25 cellular contexts compared by ENCODE assay signal in genomic region chrX:45267007-45267406, GRCh38.
DNase-seq lines count a peak whose midpoint lies in the region; ATAC-seq, FAIRE-seq and TF ChIP-seq lines count a peak whose summit lies in the region.
"Had no signal": no experiment of that assay in that cellular context is flagged by ENCODE, and none has a peak within 500 bp of the region (broad histone marks: within the 10 kb centered on the region; RNA-seq: fewer than 3 reads in every experiment).

No MANE protein-coding gene starts in this region.

- no peak for DNase-seq in HepG2 (ENCODE audit: low spot score)
- DNase-seq in right lobe of liver = no peak
- peak; percentile 49 for DNase-seq in NCI-H69 (lab: John Stamatoyannopoulos, UW)
- DNase-seq in GM12878 (ENCODE audit: low read depth, low spot score) = no peak
- no peak for DNase-seq in pancreas
- no peak for DNase-seq in T-helper 9 cell
- DNase-seq in NCI-H1436 (lab: John Stamatoyannopoulos, UW) = no peak
- DNase-seq: 8988T; AML-193; BE2C; CD4-positive, alpha-beta T cell; CD8-positive, alpha-beta memory T cell; DMS 273 treated with DMSO at 0.1 percent for 48 hours; DMS79; GDM1; GOT3 had no signal

- H4K20me1 ChIP-seq in HepG2 (ENCODE audit: insufficient read depth, low read length) = no peaks in the 10 kb centered on the region
- H4K20me1 ChIP-seq in GM12878 (ENCODE audit: control insufficient read depth, insufficient read depth) = no peaks in the 10 kb centered on the region
- H4K20me1 ChIP-seq: BLaER1 treated with 17β-estradiol and CSF1 and Interleukin-3, amounts not matched to agents 10 nM and 100 nM had no signal

- FAIRE-seq in HepG2 (lab: Jason Lieb, UNC) (no peak), GM12878 (lab: Jason Lieb, UNC) (no peak), pancreas (lab: Jason Lieb, UNC) (peak; percentile 57)
- FAIRE-seq: D721Med, GM12891, GM18507, GM19239, H54 had no signal

- H3K9me3 ChIP-seq in HepG2 (ENCODE audit: low read length) = no peaks in the 10 kb centered on the region
- no peaks in the 10 kb centered on the region for H3K9me3 ChIP-seq in right lobe of liver
- H3K9me3 ChIP-seq in GM12878 (replicated peaks; ENCODE audit: control insufficient read depth, insufficient read depth, low read length) = no peaks in the 10 kb centered on the region
- no peaks in the 10 kb centered on the region for H3K9me3 ChIP-seq in pancreas
- H3K9me3 ChIP-seq: A549, BE2C, HAP-1 had no signal

- SMC1A ChIA-PET in GM12878 (lab: Charles Lee; ENCODE audit: uncharacterized antibody, unreplicated experiment) = no interaction called here

- no peak overlapping the region for H3K4me3 ChIP-seq in HepG2 (replicated peaks in 1 of 3; ENCODE audit: insufficient read depth in 1 of 3, low read depth in 2 of 3, low read length in 3 of 3)
- no peak overlapping the region for H3K4me3 ChIP-seq in right lobe of liver
- H3K4me3 ChIP-seq in GM12878 = no peak overlapping the region
- no peak overlapping the region for H3K4me3 ChIP-seq in pancreas
- H3K4me3 ChIP-seq: A549; BLaER1 treated with 17β-estradiol and CSF1 and Interleukin-3, amounts not matched to agents 10 nM and 100 nM; HAP-1 had no signal

- TF ChIP-seq CTCF in HepG2 (CRISPR knock-in tag; IDR thresholded peaks at IDR 0.05) (no peak), right lobe of liver (IDR thresholded peaks at IDR 0.05) (no peak), GM12878 (IDR thresholded peaks at IDR 0.05 in 2 of 3, conservative IDR thresholded peaks at IDR 0.05 in 1 of 3; ENCODE audit: control insufficient read depth in 2 of 3, extremely low read depth in 1 of 3, insufficient read depth in 1 of 3, low read depth in 3 of 3, low read length in 3 of 3) (no peak), pancreas (IDR thresholded peaks at IDR 0.05) (no peak)

- H3K4me2 ChIP-seq in HepG2 (ENCODE audit: low read depth, low read length) (no peak overlapping the region), GM12878 (ENCODE audit: control insufficient read depth, insufficient read depth) (no peak overlapping the region)
- H3K4me2 ChIP-seq: A549; BLaER1 treated with 17β-estradiol and CSF1 and Interleukin-3, amounts not matched to agents 10 nM and 100 nM had no signal

- POLR2A ChIA-PET in HepG2 (lab: Yijun Ruan, JAX) (no interaction called here), GM12878 (lab: Charles Lee) (no interaction called here)

- TF ChIP-seq EP300 in HepG2 (IDR thresholded peaks at IDR 0.05; ENCODE audit: low read depth in 2 of 2, low read length in 2 of 2) = no peak
- no peak for TF ChIP-seq EP300 in HepG2 (CRISPR knock-in tag; IDR thresholded peaks at IDR 0.05; ENCODE audit: borderline replicate concordance)
- no peak for TF ChIP-seq EP300 in GM12878 (IDR thresholded peaks at IDR 0.05; ENCODE audit: borderline replicate concordance in 1 of 2, control insufficient read depth in 1 of 2, low read depth in 2 of 2, low read length in 2 of 2)

- CTCF ChIA-PET in HepG2 (lab: Yijun Ruan, JAX; ENCODE audit: low intra/inter-chr PET ratio, low total read pairs) (no interaction called here), GM12878 (lab: Yijun Ruan, JAX) (interaction anchor here (1.1 kb wide), 1 partner anchor 487 kb away, joined by 3 read pairs; no protein-coding TSS in a partner anchor)

- no peak for TF ChIP-seq POLR2A in HepG2 (IDR thresholded peaks at IDR 0.05; ENCODE audit: insufficient read depth in 1 of 2, low read depth in 2 of 2, low read length in 2 of 2)
- TF ChIP-seq POLR2A in right lobe of liver (IDR thresholded peaks at IDR 0.05) = no peak
- no peak for TF ChIP-seq POLR2A in GM12878 (IDR thresholded peaks at IDR 0.05; ENCODE audit: low read depth, low read length)

- H3K36me3 ChIP-seq in HepG2 (replicated peaks in 1 of 2; ENCODE audit: control insufficient read depth in 1 of 2, insufficient read depth in 2 of 2, low read length in 2 of 2) (no peaks in the 10 kb centered on the region), right lobe of liver (no peaks in the 10 kb centered on the region), GM12878 (ENCODE audit: control insufficient read depth in 2 of 2, insufficient read depth in 2 of 2, low read length in 1 of 2) (no peaks in the 10 kb centered on the region), pancreas (no peaks in the 10 kb centered on the region)
- H3K36me3 ChIP-seq: BE2C; BLaER1 treated with 17β-estradiol and CSF1 and Interleukin-3, amounts not matched to agents 10 nM and 100 nM; HAP-1 had no signal

- in situ Hi-C loops in HepG2 (cut with HindIII; ENCODE audit: extremely low pct_ligation_motif_present, low pct_unique_long_range_greater_than_20kb) = no loop called here
- in situ Hi-C loops in GM12878 (cut with MboI) = no loop called here

- intact Hi-C loops in HepG2 (cut with micrococcal nuclease; ENCODE audit: unreplicated experiment) = no loop called here
- intact Hi-C loops in right lobe of liver (cut with DNase I) = no loop called here
- intact Hi-C loops in GM12878 (cut with micrococcal nuclease; ENCODE audit: unreplicated experiment) = no loop called here
- intact Hi-C loops in pancreas (cut with DNase I) = no loop called here

- no peak overlapping the region for H3K9ac ChIP-seq in HepG2 (ENCODE audit: insufficient read depth, low read depth, low read length)
- no peak overlapping the region for H3K9ac ChIP-seq in GM12878 (ENCODE audit: control insufficient read depth, insufficient read depth, low read length)
- H3K9ac ChIP-seq: BLaER1 treated with 17β-estradiol and CSF1 and Interleukin-3, amounts not matched to agents 10 nM and 100 nM had no signal

- H2AFZ ChIP-seq in HepG2 (ENCODE audit: low read length) (no peak overlapping the region), GM12878 (ENCODE audit: control insufficient read depth, low read depth, low read length) (no peak overlapping the region)

- TF ChIP-seq RAD21 in HepG2 (CRISPR knock-in tag; IDR thresholded peaks at IDR 0.05) = no peak
- TF ChIP-seq RAD21 in GM12878 (IDR thresholded peaks at IDR 0.05; ENCODE audit: insufficient read depth, low read depth, low read length) = no peak

- H3K27ac ChIP-seq in HepG2 (ENCODE audit: extremely low read length, insufficient read depth, low read length) (no peak overlapping the region), right lobe of liver (no peak overlapping the region), GM12878 (ENCODE audit: control insufficient read depth, insufficient read depth) (no peak overlapping the region), pancreas (no peak overlapping the region)
- H3K27ac ChIP-seq: A549; BLaER1 treated with 17β-estradiol and CSF1 and Interleukin-3, amounts not matched to agents 10 nM and 100 nM had no signal

- no TSS peak for BruUV-seq in HepG2 (replicated peaks; lab: Mats Ljungman, UMichigan)
- BruUV-seq in GM12878 (replicated peaks; lab: Mats Ljungman, UMichigan) = no TSS peak

- H3K27me3 ChIP-seq in HepG2 (ENCODE audit: control insufficient read depth in 1 of 2, insufficient read depth in 2 of 2, low read length in 2 of 2) (no peaks in the 10 kb centered on the region), right lobe of liver (peaks cover 0 to 3% of the 10 kb centered on the region in 2 donors), GM12878 (replicated peaks in 1 of 2; ENCODE audit: control insufficient read depth in 2 of 2, insufficient read depth in 2 of 2, low read length in 1 of 2) (no peaks in the 10 kb centered on the region), pancreas (peaks cover 0 to 6% (median 2%) of the 10 kb centered on the region in 4 donors)
- H3K27me3 ChIP-seq: BE2C; BLaER1 treated with 17β-estradiol and CSF1 and Interleukin-3, amounts not matched to agents 10 nM and 100 nM had no signal

- RAD21 ChIA-PET in GM12878 (lab: Charles Lee; ENCODE audit: unreplicated experiment) = no interaction called here

- H3K4me1 ChIP-seq in HepG2 (ENCODE audit: insufficient read depth, low read length) = no peaks in the 10 kb centered on the region
- no peaks in the 10 kb centered on the region for H3K4me1 ChIP-seq in right lobe of liver
- H3K4me1 ChIP-seq in GM12878 (ENCODE audit: control insufficient read depth, insufficient read depth, low read length) = no peaks in the 10 kb centered on the region
- H3K4me1 ChIP-seq in pancreas = no peaks in the 10 kb centered on the region
- H3K4me1 ChIP-seq: A549; BE2C; BLaER1 treated with 17β-estradiol and CSF1 and Interleukin-3, amounts not matched to agents 10 nM and 100 nM; HAP-1 had no signal

- 0% methylated on average over 1 of the region's 1 CpG for WGBS in HepG2 (ENCODE audit: low lambda C conversion rate)
- WGBS in right lobe of liver (ENCODE audit: insufficient coverage, low coverage, low lambda C conversion rate, missing lambda C conversion rate) = 36% methylated on average over 1 of the region's 1 CpG
- 0% methylated on average over 1 of the region's 1 CpG for WGBS in GM12878 (ENCODE audit: insufficient coverage, insufficient replicate concordance, low lambda C conversion rate, missing lambda C conversion rate)
- 37 to 68% methylated on average over 1 of the region's 1 CpG for WGBS in pancreas, 2 donors

- ATAC-seq in HepG2 (no peak), right lobe of liver (no peak), GM12878 (no peak), pancreas (no peak), GM18867 (IDR thresholded peaks at IDR 0.05; ENCODE audit: unreplicated experiment) (no peak)
- ATAC-seq: A549 had no signal

- no peaks in the 10 kb centered on the region for H3K79me2 ChIP-seq in HepG2 (ENCODE audit: insufficient read depth, low read length)
- no peaks in the 10 kb centered on the region for H3K79me2 ChIP-seq in GM12878 (ENCODE audit: control insufficient read depth, insufficient read depth, low read length)

TF ChIP-seq in HepG2, 621 proteins besides CTCF, POLR2A, EP300 and RAD21 (continues in another document):
- TF ChIP-seq ATF7 (IDR thresholded peaks at IDR 0.05) (peak; percentile 89), ATF7 (CRISPR knock-in tag; IDR thresholded peaks at IDR 0.05) (no peak)

TF ChIP-seq in GM12878, 131 proteins besides CTCF, POLR2A, EP300 and RAD21:
- TF ChIP-seq SMAD1 (IDR thresholded peaks at IDR 0.05; ENCODE audit: low read depth, partially characterized antibody) = no peak
- TF ChIP-seq ATF7 (IDR thresholded peaks at IDR 0.05; ENCODE audit: low read depth) = 0 out of 2 replicates have a peak, but pooled peaks have one; percentile 23
TF ChIP-seq in GM12878: peak in this region for 1.
